In genomic region chr16:50195756-50196155, GRCh38 we compare ENCODE assay signal across 18 cellular contexts. TPM values are rescaled to one million over a fixed set of nuclear protein-coding genes. Genes with fewer than 3 reads are reported as not detected.
DNase-seq lines count a peak whose midpoint lies in the region; ATAC-seq and TF ChIP-seq lines count a peak whose summit lies in the region.
"Had no signal": no experiment of that assay in that cellular context is flagged by ENCODE, and none has a peak within 500 bp of the region (broad histone marks: within the 10 kb centered on the region; RNA-seq: fewer than 3 reads in every experiment).

No MANE protein-coding gene starts in this region.

- H3K27me3 Mint-ChIP-seq in CD4-positive, alpha-beta T cell: no peaks in the 10 kb centered on the region
- no peaks in the 10 kb centered on the region for H3K27me3 Mint-ChIP-seq in effector memory CD8-positive, alpha-beta T cell
- no peaks in the 10 kb centered on the region for H3K27me3 Mint-ChIP-seq in natural killer cell treated with Interleukin-12 subunit alpha and Interleukin-12 subunit beta and Interleukin-15 and Interleukin-18, amount 100 ng/mL, for 72 hours
- H3K27me3 Mint-ChIP-seq: activated CD4-positive, alpha-beta T cell treated with anti-CD3 and anti-CD28 coated beads for 36 hours; type B pancreatic cell had no signal

- H3K4me3 Mint-ChIP-seq in CD4-positive, alpha-beta T cell: no peak overlapping the region
- peak overlapping the region in 1 of 2 donors; percentile 39 for H3K4me3 Mint-ChIP-seq in effector memory CD8-positive, alpha-beta T cell
- peak overlapping the region; percentile 5 for H3K4me3 Mint-ChIP-seq in natural killer cell treated with Interleukin-12 subunit alpha and Interleukin-12 subunit beta and Interleukin-15 and Interleukin-18, amount 100 ng/mL, for 72 hours
- H3K4me3 Mint-ChIP-seq: activated CD4-positive, alpha-beta T cell treated with anti-CD3 and anti-CD28 coated beads for 36 hours; neural progenitor cell; type B pancreatic cell had no signal

- H3K4me3 ChIP-seq in RWPE2 (ENCODE audit: severe bottlenecking) (no peak overlapping the region), gastrocnemius medialis (no peak overlapping the region)
- H3K4me3 ChIP-seq: cardiac muscle cell, dorsolateral prefrontal cortex, neural progenitor cell had no signal

- H3K9me3 ChIP-seq in CD4-positive, alpha-beta T cell (ENCODE audit: control insufficient read depth, low read length): no peaks in the 10 kb centered on the region
- H3K9me3 ChIP-seq in RWPE2 (ENCODE audit: severe bottlenecking) (no peaks in the 10 kb centered on the region), gastrocnemius medialis (no peaks in the 10 kb centered on the region)
- H3K9me3 ChIP-seq: BE2C had no signal

- POLR2A ChIA-PET in CD4-positive, alpha-beta T cell (lab: Charles Lee): interaction anchor here (0.7 to 1.7 kb wide), 4 partner anchors 43 to 485 kb away, joined by 4 to 10 read pairs (median 6); partner anchors contain the start of genes CNEP1R1, SNX20 and TENT4B

- no peak for DNase-seq in CD4-positive, alpha-beta T cell
- DNase-seq in RWPE2 (ENCODE audit: low spot score) (no peak), gastrocnemius medialis (no peak), C1 segment of cervical spinal cord (lab: John Stamatoyannopoulos, UW) (no peak)
- DNase-seq in effector memory CD8-positive, alpha-beta T cell: no peak
- no peak for DNase-seq in natural killer cell treated with Interleukin-12 subunit alpha and Interleukin-12 subunit beta and Interleukin-15 and Interleukin-18, amount 100 ng/mL, for 72 hours (ENCODE audit: low spot score)
- DNase-seq: activated CD4-positive, alpha-beta T cell treated with anti-CD3 and anti-CD28 coated beads for 36 hours; BE2C; dorsolateral prefrontal cortex; midbrain; NCI-H1436; NCI-H2171; NCI-H524 treated with DMSO at 0.1 percent for 48 hours had no signal

- in situ Hi-C loops in gastrocnemius medialis (cut with MboI; ENCODE audit: low sequenced_read_pairs in 4 of 4): no loop called here

- H3K27ac Mint-ChIP-seq in CD4-positive, alpha-beta T cell: peak overlapping the region; percentile 63
- peak overlapping the region; percentile 30 to 73 for H3K27ac Mint-ChIP-seq in effector memory CD8-positive, alpha-beta T cell
- H3K27ac Mint-ChIP-seq in natural killer cell treated with Interleukin-12 subunit alpha and Interleukin-12 subunit beta and Interleukin-15 and Interleukin-18, amount 100 ng/mL, for 72 hours: peak overlapping the region; percentile 58 to 75
- H3K27ac Mint-ChIP-seq: neural progenitor cell had no signal

- H3K9me3 Mint-ChIP-seq in CD4-positive, alpha-beta T cell: no peaks in the 10 kb centered on the region
- H3K9me3 Mint-ChIP-seq in effector memory CD8-positive, alpha-beta T cell: no peaks in the 10 kb centered on the region
- H3K9me3 Mint-ChIP-seq in natural killer cell treated with Interleukin-12 subunit alpha and Interleukin-12 subunit beta and Interleukin-15 and Interleukin-18, amount 100 ng/mL, for 72 hours: no peaks in the 10 kb centered on the region
- H3K9me3 Mint-ChIP-seq: type B pancreatic cell had no signal

- peaks cover 40% of the 10 kb centered on the region for H3K4me1 ChIP-seq in RWPE2 (ENCODE audit: insufficient read depth, poor library complexity, severe bottlenecking)
- H3K4me1 ChIP-seq in gastrocnemius medialis: peaks cover 11 to 13% of the 10 kb centered on the region in 2 donors
- H3K4me1 ChIP-seq: BE2C, neural progenitor cell had no signal

- intact Hi-C loops in CD4-positive, alpha-beta T cell (cut with DNase I, micrococcal nuclease): loop anchor here in 1 of 2 experiments (5.0 kb wide), 1 partner anchor 33 kb away; no protein-coding TSS in a partner anchor
- intact Hi-C loops in gastrocnemius medialis (cut with DNase I; ENCODE audit: low total_unique reads): no loop called here

- H3K36me3 ChIP-seq in RWPE2 (ENCODE audit: low read depth) (no peaks in the 10 kb centered on the region), gastrocnemius medialis (no peaks in the 10 kb centered on the region)
- H3K36me3 ChIP-seq: BE2C, cardiac muscle cell, neural progenitor cell had no signal

- no peak for TF ChIP-seq CTCF in CD4-positive, alpha-beta T cell (IDR thresholded peaks at IDR 0.05)
- no peak for TF ChIP-seq CTCF in RWPE2 (IDR thresholded peaks at IDR 0.05; ENCODE audit: poor library complexity, severe bottlenecking)
- no peak for TF ChIP-seq CTCF in gastrocnemius medialis (IDR thresholded peaks at IDR 0.05 in 4 of 5, conservative IDR thresholded peaks at IDR 0.05 in 1 of 5)

- no peak for ATAC-seq in CD4-positive, alpha-beta T cell (ENCODE audit: poor library complexity)
- ATAC-seq in RWPE2 (ENCODE audit: low read depth) (peak; percentile 26; the same call in 2 of the 3 replicates), GM18520 (IDR thresholded peaks at IDR 0.05; ENCODE audit: unreplicated experiment) (no peak), gastrocnemius medialis (no peak)
- no peak for ATAC-seq in effector memory CD8-positive, alpha-beta T cell (replicated peaks)
- ATAC-seq in natural killer cell treated with Interleukin-12 subunit alpha and Interleukin-12 subunit beta and Interleukin-15 and Interleukin-18, amount 100 ng/mL, for 72 hours: no peak
- ATAC-seq: activated CD4-positive, alpha-beta T cell treated with anti-CD3 and anti-CD28 coated beads for 36 hours had no signal

- CTCF ChIA-PET in CD4-positive, alpha-beta T cell (lab: Charles Lee): interaction anchor here (1.0 to 2.2 kb wide), 2 partner anchors 15 to 128 kb away, joined by 4 to 8 read pairs; no protein-coding TSS in a partner anchor

- no peak overlapping the region for H3K27ac ChIP-seq in CD4-positive, alpha-beta T cell (ENCODE audit: low read depth, low read length)
- peak overlapping the region; percentile 87 for H3K27ac ChIP-seq in RWPE2 (ENCODE audit: poor library complexity, severe bottlenecking)
- H3K27ac ChIP-seq in gastrocnemius medialis: no peak overlapping the region
- H3K27ac ChIP-seq: dorsolateral prefrontal cortex, HL-60, neural progenitor cell had no signal

- peaks cover 61% of the 10 kb centered on the region for H3K4me1 Mint-ChIP-seq in CD4-positive, alpha-beta T cell (ENCODE audit: low read depth)
- H3K4me1 Mint-ChIP-seq in effector memory CD8-positive, alpha-beta T cell (ENCODE audit: low read depth in 2 of 2): peaks cover 45 to 62% of the 10 kb centered on the region in 2 donors
- H3K4me1 Mint-ChIP-seq in natural killer cell treated with Interleukin-12 subunit alpha and Interleukin-12 subunit beta and Interleukin-15 and Interleukin-18, amount 100 ng/mL, for 72 hours (ENCODE audit: low read depth in 2 of 2): peaks cover 39 to 45% of the 10 kb centered on the region in 2 donors

- H3K36me3 Mint-ChIP-seq in CD4-positive, alpha-beta T cell (ENCODE audit: low read depth): peaks cover 4% of the 10 kb centered on the region
- H3K36me3 Mint-ChIP-seq in effector memory CD8-positive, alpha-beta T cell (ENCODE audit: insufficient read depth): peaks cover 19% of the 10 kb centered on the region
- no peaks in the 10 kb centered on the region for H3K36me3 Mint-ChIP-seq in natural killer cell treated with Interleukin-12 subunit alpha and Interleukin-12 subunit beta and Interleukin-15 and Interleukin-18, amount 100 ng/mL, for 72 hours
- H3K36me3 Mint-ChIP-seq: type B pancreatic cell had no signal

- no peak for TF ChIP-seq POLR2A in gastrocnemius medialis (IDR thresholded peaks at IDR 0.05)

- H3K27me3 ChIP-seq in CD4-positive, alpha-beta T cell (ENCODE audit: control insufficient read depth, insufficient read depth, low read length): no peaks in the 10 kb centered on the region
- no peaks in the 10 kb centered on the region for H3K27me3 ChIP-seq in RWPE2 (ENCODE audit: insufficient read depth, poor library complexity, severe bottlenecking)
- no peaks in the 10 kb centered on the region for H3K27me3 ChIP-seq in gastrocnemius medialis
- H3K27me3 ChIP-seq: BE2C, cardiac muscle cell, dorsolateral prefrontal cortex, neural progenitor cell had no signal

RNA-seq across cellular contexts. Expression of gene TENT4B, which starts 42.6 kb away (rescaled TPM):
- 10 to 100 TPM; 32.9 to 35.0 TPM for total RNA-seq in CD4-positive, alpha-beta T cell
- 10 to 100 TPM; 13.1 to 17.5 TPM for total RNA-seq in natural killer cell treated with Interleukin-12 subunit alpha and Interleukin-12 subunit beta and Interleukin-15 and Interleukin-18, amount 100 ng/mL, for 72 hours
- 10 to 100 TPM in 1 of 4 donors, 1 to 10 TPM in 3; 5.7 to 12.2 (median 7.0) TPM for total RNA-seq in gastrocnemius medialis
